ENCODE assay signal across 16 cellular contexts in the genomic region with DNA sequence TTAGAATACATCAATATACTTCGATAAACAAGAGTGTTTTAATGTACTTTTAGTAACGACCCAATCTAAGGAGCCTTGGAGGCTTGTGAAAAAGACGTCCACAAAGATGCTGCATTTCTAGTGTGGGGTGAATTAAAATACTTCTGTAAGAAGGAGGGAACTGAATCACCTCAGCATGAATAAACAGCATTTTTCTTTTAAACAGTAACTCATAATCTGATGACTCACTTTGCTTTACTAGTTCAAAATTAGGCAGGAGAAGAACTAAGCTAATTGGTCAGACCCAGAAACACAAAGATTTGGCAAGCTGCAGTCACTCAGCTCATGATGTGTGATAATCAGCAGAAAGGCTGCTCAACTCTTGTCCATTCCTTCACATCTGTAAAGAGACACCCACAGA. TPM values are rescaled to one million over a fixed set of nuclear protein-coding genes. Genes with fewer than 3 reads are reported as not detected.
DNase-seq lines count a peak whose midpoint lies in the region; ATAC-seq and TF ChIP-seq lines count a peak whose summit lies in the region.
"Had no signal": no experiment of that assay in that cellular context is flagged by ENCODE, and none has a peak within 500 bp of the region (broad histone marks: within the 10 kb centered on the region; RNA-seq: fewer than 3 reads in every experiment).

No MANE protein-coding gene starts in this region.

- no peak for TF ChIP-seq CTCF in osteoblast (IDR thresholded peaks at IDR 0.05; ENCODE audit: extremely low read depth, low read depth, low read length)

- peak overlapping the region; percentile 64 for H3K27ac Mint-ChIP-seq in activated T-cell treated with anti-CD3 and anti-CD28 coated beads, Interleukin-2, amount 50 U/mL, for 72 hours

- H2AFZ ChIP-seq in osteoblast (ENCODE audit: low read length): no peak overlapping the region

- no peaks in the 10 kb centered on the region for H3K27me3 Mint-ChIP-seq in activated T-cell treated with anti-CD3 and anti-CD28 coated beads, Interleukin-2, amount 50 U/mL, for 72 hours (ENCODE audit: low read depth)
- H3K27me3 Mint-ChIP-seq: activated CD8-positive, alpha-beta memory T cell treated with anti-CD3 and anti-CD28 coated beads, Interleukin-2, amount 10 ng/mL, durations not matched to agents 7 days and 5 days had no signal

- no peak for ATAC-seq in activated T-cell treated with anti-CD3 and anti-CD28 coated beads, Interleukin-2, amount 50 U/mL, for 72 hours (replicated peaks in 1 of 2)
- ATAC-seq: activated CD8-positive, alpha-beta memory T cell treated with anti-CD3 and anti-CD28 coated beads, Interleukin-2, amount 10 ng/mL, durations not matched to agents 7 days and 5 days; left ventricle myocardium superior had no signal

- peaks cover 24% of the 10 kb centered on the region for H3K4me1 ChIP-seq in osteoblast (ENCODE audit: insufficient read depth, low read length)
- H3K4me1 ChIP-seq: HAP-1, pancreas had no signal

- H4K20me1 ChIP-seq in osteoblast (ENCODE audit: insufficient read depth, low read length): peaks cover 25% of the 10 kb centered on the region

- H3K79me2 ChIP-seq in osteoblast (ENCODE audit: insufficient read depth, low read length): peaks cover 16% of the 10 kb centered on the region

- H3K27me3 ChIP-seq in osteoblast (ENCODE audit: insufficient read depth, low read length): no peaks in the 10 kb centered on the region
- H3K27me3 ChIP-seq: pancreas had no signal

- peak overlapping the region; percentile 4 for H3K27ac ChIP-seq in epithelial cell of prostate
- H3K27ac ChIP-seq in osteoblast (ENCODE audit: low read depth, low read length): peak overlapping the region; percentile 53
- H3K27ac ChIP-seq: pancreas had no signal

- H3K9me3 ChIP-seq in osteoblast (ENCODE audit: low read depth, low read length): no peaks in the 10 kb centered on the region
- H3K9me3 ChIP-seq: HAP-1, pancreas had no signal

- H3K4me3 ChIP-seq in osteoblast (ENCODE audit: insufficient read depth, low read length): no peak overlapping the region
- H3K4me3 ChIP-seq: HAP-1, pancreas had no signal

- H3K4me2 ChIP-seq in osteoblast (ENCODE audit: insufficient read depth, low read length): no peak overlapping the region

- peaks cover 92% of the 10 kb centered on the region for H3K36me3 ChIP-seq in osteoblast (ENCODE audit: insufficient read depth, low read length)

- no peaks in the 10 kb centered on the region for H3K9me3 Mint-ChIP-seq in activated T-cell treated with anti-CD3 and anti-CD28 coated beads, Interleukin-2, amount 50 U/mL, for 72 hours

- no peak overlapping the region for H3K4me3 Mint-ChIP-seq in activated T-cell treated with anti-CD3 and anti-CD28 coated beads, Interleukin-2, amount 50 U/mL, for 72 hours
- H3K4me3 Mint-ChIP-seq: activated CD8-positive, alpha-beta memory T cell treated with anti-CD3 and anti-CD28 coated beads, Interleukin-2, amount 10 ng/mL, durations not matched to agents 7 days and 5 days had no signal

- no peak for DNase-seq in activated T-cell treated with anti-CD3 and anti-CD28 coated beads, Interleukin-2, amount 50 U/mL, for 72 hours
- DNase-seq in activated T-cell treated with anti-CD3 and anti-CD28 coated beads, Interleukin-2, amount 50 U/mL, for 48 hours: no peak
- DNase-seq in M059J (ENCODE audit: low read depth) (peak; percentile 85), epithelial cell of prostate (ENCODE audit: low read depth, low spot score) (peak; percentile 24), osteoblast (ENCODE audit: insufficient read length, low spot score, missing footprints) (peak; percentile 68), NCI-H2107 treated with DMSO at 0.1 percent for 48 hours (lab: John Stamatoyannopoulos, UW; ENCODE audit: unreplicated experiment) (no peak), NCI-H510A treated with DMSO at 0.1 percent for 48 hours (lab: John Stamatoyannopoulos, UW) (no peak), NCI-H82 treated with DMSO at 0.1 percent for 48 hours (lab: John Stamatoyannopoulos, UW; ENCODE audit: unreplicated experiment) (no peak)
- DNase-seq: activated CD8-positive, alpha-beta memory T cell treated with anti-CD3 and anti-CD28 coated beads, Interleukin-2, amount 10 ng/mL, durations not matched to agents 7 days and 5 days; left ventricle myocardium superior; MV-4-11; NCI-H526; pancreas had no signal

- no peaks in the 10 kb centered on the region for H3K4me1 Mint-ChIP-seq in activated T-cell treated with anti-CD3 and anti-CD28 coated beads, Interleukin-2, amount 50 U/mL, for 72 hours (ENCODE audit: low read depth)
- H3K4me1 Mint-ChIP-seq: activated CD8-positive, alpha-beta memory T cell treated with anti-CD3 and anti-CD28 coated beads, Interleukin-2, amount 10 ng/mL, durations not matched to agents 7 days and 5 days had no signal

- H3K36me3 Mint-ChIP-seq in activated T-cell treated with anti-CD3 and anti-CD28 coated beads, Interleukin-2, amount 50 U/mL, for 72 hours (ENCODE audit: insufficient read depth in 2 of 2): peaks cover 7 to 18% of the 10 kb centered on the region in 2 donors

RNA-seq across cellular contexts. Expression of a gene that starts 24.2 kb away (rescaled TPM):
- 100 to 1,000 TPM; 112 to 144 TPM for total RNA-seq in activated T-cell treated with anti-CD3 and anti-CD28 coated beads, Interleukin-2, amount 50 U/mL, for 72 hours
- 147 and 160 TPM in 2 replicates for total RNA-seq in M059J (2014; rRNA removed; shearing (Covaris generic))
- 260 TPM in 2 replicates for total RNA-seq in osteoblast

RNA-seq across cellular contexts. Expression of a gene that starts 33.9 kb away (rescaled TPM):
- 10 to 100 TPM; 32.8 to 35.4 TPM for total RNA-seq in activated T-cell treated with anti-CD3 and anti-CD28 coated beads, Interleukin-2, amount 50 U/mL, for 72 hours
- total RNA-seq in M059J (2014; rRNA removed; shearing (Covaris generic)): 130 and 145 TPM in 2 replicates
- 60.4 and 62.6 TPM in 2 replicates for total RNA-seq in osteoblast

RNA-seq across cellular contexts. Expression of a gene that starts 39.9 kb away (rescaled TPM):
- not detected for total RNA-seq in activated T-cell treated with anti-CD3 and anti-CD28 coated beads, Interleukin-2, amount 50 U/mL, for 72 hours
- not detected in 2 replicates for total RNA-seq in M059J (2014; rRNA removed; shearing (Covaris generic))
- total RNA-seq in osteoblast: not detected in 2 replicates
- total RNA-seq: activated CD8-positive, alpha-beta memory T cell treated with anti-CD3 and anti-CD28 coated beads, Interleukin-2, amount 10 ng/mL, durations not matched to agents 7 days and 5 days; frontal cortex; left ventricle myocardium superior; pancreas; temporal lobe had no signal

Comparison
In these comparisons a context has a peak if more than half of its experiments do, and no peak if none do; other contexts are left out.
1. DNase-seq: peak in M059J (single experiment), epithelial cell of prostate (single experiment) and osteoblast (single experiment); none in activated T-cell treated with anti-CD3 and anti-CD28 coated beads, Interleukin-2, amount 50 U/mL, for 72 hours (0 of 2), activated T-cell treated with anti-CD3 and anti-CD28 coated beads, Interleukin-2, amount 50 U/mL, for 48 hours (0 of 2), NCI-H2107 treated with DMSO at 0.1 percent for 48 hours (single experiment), NCI-H510A treated with DMSO at 0.1 percent for 48 hours (single experiment) and NCI-H82 treated with DMSO at 0.1 percent for 48 hours (single experiment).